In genomic region chr11:1880746-1881441, GRCh38 we compare ENCODE assay signal across 12 cellular contexts. TPM values are rescaled to one million over a fixed set of nuclear protein-coding genes. Genes with fewer than 3 reads are reported as not detected.
A peak's percentile ranks its signal among the peaks of the same experiment; 100 is the strongest.
DNase-seq lines count a peak whose midpoint lies in the region; ATAC-seq and TF ChIP-seq lines count a peak whose summit lies in the region.
"Had no signal": no experiment of that assay in that cellular context is flagged by ENCODE, and none has a peak within 500 bp of the region (broad histone marks: within the 10 kb centered on the region; RNA-seq: fewer than 3 reads in every experiment).

No MANE protein-coding gene starts in this region.

- ATAC-seq in psoas muscle, result no peak
- ATAC-seq in HG03097 (IDR thresholded peaks at IDR 0.05; ENCODE audit: low FRiP score, unreplicated experiment), result no peak

- H3K27me3 ChIP-seq in esophagus squamous epithelium (no peaks in the 10 kb centered on the region), psoas muscle (ENCODE audit: insufficient read depth in 3 of 3, low read length in 2 of 3) (no peaks in the 10 kb centered on the region)

- no peak overlapping the region for H3K4me3 ChIP-seq in HEK293 (ENCODE audit: low read depth, low read length)
- no peak overlapping the region for H3K4me3 ChIP-seq in esophagus squamous epithelium
- H3K4me3 ChIP-seq in psoas muscle, result no peak overlapping the region

- DNase-seq in AG20443 (ENCODE audit: low spot score) (peak; percentile 11), esophagus squamous epithelium (lab: John Stamatoyannopoulos, UW) (no peak), psoas muscle (no peak), NK-92 (lab: John Stamatoyannopoulos, UW; ENCODE audit: unreplicated experiment) (no peak), MV-4-11 (lab: John Stamatoyannopoulos, UW) (no peak), nephron progenitor cell (no peak)
- DNase-seq: Calu3, NCI-H1092 had no signal

- CTCF ChIA-PET in HEK293 (lab: Yijun Ruan, JAX), result interaction anchor here (0.7 to 3.9 kb wide), 8 partner anchors 11 to 269 kb away, joined by 3 to 119 read pairs (median 13); partner anchors contain the start of genes PRR33 and SYT8

- no peaks in the 10 kb centered on the region for H3K9me3 ChIP-seq in HEK293 (ENCODE audit: control insufficient read depth, insufficient read depth, low read depth, low read length)
- H3K9me3 ChIP-seq in esophagus squamous epithelium, result no peaks in the 10 kb centered on the region
- H3K9me3 ChIP-seq in psoas muscle, result no peaks in the 10 kb centered on the region

- no peak overlapping the region for H3K27ac Mint-ChIP-seq in nephron progenitor cell

- POLR2A ChIA-PET in HEK293 (lab: Yijun Ruan, JAX), result no interaction called here

- peaks cover 3% of the 10 kb centered on the region for H3K27me3 Mint-ChIP-seq in nephron progenitor cell (ENCODE audit: low read depth, poor library complexity)

- peaks cover 14% of the 10 kb centered on the region for H3K4me1 Mint-ChIP-seq in nephron progenitor cell

- H3K36me3 ChIP-seq in HEK293 (ENCODE audit: control insufficient read depth in 2 of 2, insufficient read depth in 1 of 2, low read length in 2 of 2), result no peaks in the 10 kb centered on the region
- peaks cover 0 to 33% (median 21%) of the 10 kb centered on the region in 3 donors for H3K36me3 ChIP-seq in esophagus squamous epithelium
- H3K36me3 ChIP-seq in psoas muscle (ENCODE audit: insufficient read depth in 1 of 2, low read depth in 1 of 2), result peaks cover 0 to under 1% of the 10 kb centered on the region in 2 donors

- no peaks in the 10 kb centered on the region for H3K4me1 ChIP-seq in HEK293 (ENCODE audit: control insufficient read depth, insufficient read depth, low read length)
- H3K4me1 ChIP-seq in esophagus squamous epithelium, result peaks cover 53 to 75% (median 54%) of the 10 kb centered on the region in 3 donors
- H3K4me1 ChIP-seq in psoas muscle, result peaks cover 29% of the 10 kb centered on the region

- intact Hi-C loops in esophagus squamous epithelium (cut with DNase I) (no loop called here), psoas muscle (cut with DNase I) (loop anchor here (5.0 kb wide), 4 partner anchors 36 to 266 kb away; partner anchors contain the start of genes TNNT3 (in 2 of the 2) and TNNI2 (in 1 of the 2))

- TF ChIP-seq POLR2A in esophagus squamous epithelium (IDR thresholded peaks at IDR 0.05), result no peak

- no peak overlapping the region for H3K27ac ChIP-seq in HEK293 (ENCODE audit: extremely low read depth, low read depth, low read length)
- peak overlapping the region; percentile 84 to 92 (median 90) for H3K27ac ChIP-seq in esophagus squamous epithelium
- H3K27ac ChIP-seq in psoas muscle, result peak overlapping the region; percentile 84

- no peaks in the 10 kb centered on the region for H3K9me3 Mint-ChIP-seq in nephron progenitor cell

- no peak overlapping the region for H3K4me3 Mint-ChIP-seq in nephron progenitor cell

- TF ChIP-seq CTCF in HEK293 (tag by site-specific recombination; IDR thresholded peaks at IDR 0.05) (no peak), esophagus squamous epithelium (IDR thresholded peaks at IDR 0.05) (no peak), psoas muscle (IDR thresholded peaks at IDR 0.05) (no peak), nephron progenitor cell (IDR thresholded peaks at IDR 0.05) (no peak)

- H3K36me3 Mint-ChIP-seq in nephron progenitor cell (ENCODE audit: low read depth), result no peaks in the 10 kb centered on the region

- 0 to 100% methylated on average over 1 to 5 of the region's 9 CpGs for WGBS in esophagus squamous epithelium, 2 donors
- 61 to 74% (median 65%) methylated on average over 9 of the region's 9 CpGs for WGBS in psoas muscle, 3 donors

TF ChIP-seq in HEK293, 187 proteins besides CTCF, POLR2A, EP300 and RAD21:
- TF ChIP-seq, protein P1, sequence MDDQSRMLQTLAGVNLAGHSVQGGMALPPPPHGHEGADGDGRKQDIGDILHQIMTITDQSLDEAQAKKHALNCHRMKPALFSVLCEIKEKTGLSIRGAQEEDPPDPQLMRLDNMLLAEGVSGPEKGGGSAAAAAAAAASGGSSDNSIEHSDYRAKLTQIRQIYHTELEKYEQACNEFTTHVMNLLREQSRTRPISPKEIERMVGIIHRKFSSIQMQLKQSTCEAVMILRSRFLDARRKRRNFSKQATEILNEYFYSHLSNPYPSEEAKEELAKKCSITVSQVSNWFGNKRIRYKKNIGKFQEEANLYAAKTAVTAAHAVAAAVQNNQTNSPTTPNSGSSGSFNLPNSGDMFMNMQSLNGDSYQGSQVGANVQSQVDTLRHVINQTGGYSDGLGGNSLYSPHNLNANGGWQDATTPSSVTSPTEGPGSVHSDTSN (CRISPR knock-in tag; IDR thresholded peaks at IDR 0.05), result no peak
- TF ChIP-seq ZNF433 (tag by site-specific recombination; IDR thresholded peaks at IDR 0.05; ENCODE audit: low read depth) (no peak), BCL11A (tag by site-specific recombination; IDR thresholded peaks at IDR 0.05; ENCODE audit: low read depth) (no peak), GLI2 (tag by site-specific recombination; IDR thresholded peaks at IDR 0.05; ENCODE audit: borderline replicate concordance, low read depth) (no peak), ZNF664 (tag by site-specific recombination; IDR thresholded peaks at IDR 0.05) (no peak), ZNF335 (tag by site-specific recombination; conservative IDR thresholded peaks at IDR 0.05) (0 out of 2 replicates have a peak, but pooled peaks have one; percentile 10)

RNA-seq across cellular contexts. Expression of gene PRR33, which starts 10.8 kb away (rescaled TPM):
- total RNA-seq in esophagus squamous epithelium, result not detected
- total RNA-seq in psoas muscle, result 1 to 10 TPM; 1.6 to 8.9 (median 2.4) TPM
- polyA plus RNA-seq in psoas muscle, result under 1 TPM; 0.16 to 1.00 (median 0.61) TPM
- total RNA-seq: Calu3, kidney epithelial cell, subcutaneous adipose tissue had no signal

RNA-seq across cellular contexts. Expression of gene LSP1, which starts 28.0 kb away (rescaled TPM):
- total RNA-seq in esophagus squamous epithelium (10 to 100 TPM; 23.3 to 75.9 (median 46.4) TPM), psoas muscle (10 to 100 TPM; 14.4 to 27.1 (median 19.1) TPM)
- 10 to 100 TPM in 1 of 3 donors, 1 to 10 TPM in 2; 7.5 to 11.5 (median 9.4) TPM for polyA plus RNA-seq in psoas muscle
- total RNA-seq: Calu3, kidney epithelial cell had no signal

RNA-seq across cellular contexts. Expression of gene TNNT3, which starts 38.6 kb away (rescaled TPM):
- 1 to 10 TPM in 2 of 4 donors, under 1 TPM in 1, not detected in 1; 0.76 to 3.1 (median 1.6) TPM for total RNA-seq in esophagus squamous epithelium
- 1,000 to 10,000 TPM; 1,884 to 7,638 (median 4,017) TPM for total RNA-seq in psoas muscle
- polyA plus RNA-seq in psoas muscle, result 1,000 to 10,000 TPM; 1,367 to 5,833 (median 3,289) TPM
- total RNA-seq: Calu3, kidney epithelial cell had no signal

RNA-seq across cellular contexts. Expression of gene TNNI2, which starts 42.1 kb away (rescaled TPM):
- total RNA-seq in esophagus squamous epithelium (10 to 100 TPM in 3 of 4 donors, not detected in 1; 14.7 to 23.8 (median 15.0) TPM), psoas muscle (1,000 to 10,000 TPM in 3 of 4 donors, 100 to 1,000 TPM in 1; 985 to 3,047 (median 2,750) TPM)
- polyA plus RNA-seq in psoas muscle, result 1,000 to 10,000 TPM; 1,614 to 6,537 (median 3,259) TPM
- total RNA-seq: kidney epithelial cell had no signal

RNA-seq across cellular contexts. Expression of gene SYT8, which starts 46.1 kb away (rescaled TPM):
- 100 to 1,000 TPM in 1 of 4 donors, 10 to 100 TPM in 3; 28.7 to 110 (median 69.3) TPM for total RNA-seq in esophagus squamous epithelium
- total RNA-seq in psoas muscle, result under 1 TPM in 1 of 4 donors, not detected in 3; 0.28 TPM
- under 1 TPM in 2 of 3 donors, not detected in 1; 0.04 to 0.06 TPM for polyA plus RNA-seq in psoas muscle
- total RNA-seq: subcutaneous adipose tissue had no signal

Comparison
In these comparisons a context has a peak if more than half of its experiments do, and no peak if none do; other contexts are left out.
1. RNA of gene TNNT3, which starts 38.6 kb away (total RNA-seq): 1,884 to 7,638 TPM in psoas muscle; 0.76 to 3.1 TPM in esophagus squamous epithelium; every median in the first group is over 100 times any median in the second.